In the genomic region with DNA sequence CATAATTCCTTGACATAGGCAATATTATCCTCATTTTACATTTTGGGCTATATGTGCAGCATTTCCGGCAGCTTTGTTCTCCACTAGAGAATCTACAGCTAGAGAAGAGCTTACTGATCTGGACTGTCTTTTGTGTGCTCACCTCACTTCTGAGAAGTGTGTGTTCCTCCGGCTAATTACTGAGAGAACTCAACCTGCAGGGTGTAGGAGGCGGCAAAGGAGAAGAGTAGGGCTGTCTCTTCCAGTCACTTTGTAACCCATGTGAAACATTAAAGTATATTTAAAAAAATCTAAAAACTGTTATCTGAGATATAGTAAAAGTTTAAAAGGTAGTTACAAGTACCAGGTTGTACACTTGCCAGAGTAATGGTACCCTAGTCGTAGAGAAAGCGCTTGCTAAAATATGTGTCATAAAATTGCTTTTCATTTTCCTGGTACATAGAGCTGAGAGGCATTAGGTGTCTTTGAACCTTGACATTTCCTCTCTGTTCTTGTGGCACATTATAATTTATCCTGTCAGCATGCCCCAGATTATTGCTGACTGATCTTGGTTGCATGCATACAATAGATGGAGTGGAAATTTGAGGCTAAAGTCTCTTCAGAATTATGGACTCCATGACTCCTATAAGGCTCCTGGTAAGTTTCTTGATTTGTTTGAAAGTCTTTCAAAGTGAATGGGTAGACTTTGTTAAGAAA, we compare ENCODE assay signal across 23 cellular contexts.
"Had no signal": no experiment of that assay in that cellular context is flagged by ENCODE, and none has a peak within 500 bp of the region (broad histone marks: within the 10 kb centered on the region; RNA-seq: fewer than 3 reads in every experiment).

No MANE protein-coding gene starts in this region.

- H3K36me3 ChIP-seq: neutrophil, pancreas, prostate gland, right atrium auricular region, right lobe of liver, sigmoid colon, stomach, thoracic aorta, thyroid gland, tibial nerve, upper lobe of left lung, vagina had no signal

- ATAC-seq: natural killer cell; pancreas; right lobe of liver; stimulated activated effector memory CD8-positive, alpha-beta T cell treated with anti-CD3 and anti-CD28 coated beads, Interleukin-12 subunit alpha, Interleukin-12 subunit beta, amount 100 ng/mL, for 72 hours; stimulated activated naive B cell treated with anti-CD40 and anti-IgM and Interleukin-4, amounts not matched to agents 10 μg/mL and 1 μg/mL and 100 μg/mL, for 72 hours had no signal

- DNase-seq: natural killer cell; pancreas; retina; right lobe of liver; sigmoid colon; small intestine; stimulated activated CD4-positive, alpha-beta T cell treated with anti-CD3 and anti-CD28 coated beads, Interleukin-15, amount 100 ng/mL, for 24 hours; stimulated activated CD4-positive, alpha-beta T cell treated with anti-CD3 and anti-CD28 coated beads, Interleukin-2, amount 100 ng/mL, for 24 hours; stimulated activated CD4-positive, alpha-beta T cell treated with anti-CD3 and anti-CD28 coated beads, Interleukin-2, amount 100 ng/mL, for 48 hours; stimulated activated CD4-positive, alpha-beta T cell treated with anti-CD3 and anti-CD28 coated beads, Interleukin-4, amount 100 ng/mL, for 24 hours; stimulated activated naive B cell treated with anti-CD40 and anti-IgM and Interleukin-4, amounts not matched to agents 10 μg/mL and 1 μg/mL and 100 μg/mL, for 72 hours; stimulated activated naive CD4-positive, alpha-beta T cell treated with Interleukin-2 at 50 U/mL for 16 hours; stomach; thyroid gland; trophoblast cell; upper lobe of left lung had no signal

- H3K9me3 ChIP-seq: neutrophil, pancreas, prostate gland, right atrium auricular region, right lobe of liver, sigmoid colon, stomach, thoracic aorta, thyroid gland, tibial nerve, upper lobe of left lung, vagina had no signal

- H3K27me3 ChIP-seq: neutrophil, pancreas, right atrium auricular region, sigmoid colon, stomach, thyroid gland, tibial nerve, upper lobe of left lung, vagina had no signal

- H3K4me3 ChIP-seq: pancreas, prostate gland, right atrium auricular region, right lobe of liver, sigmoid colon, stomach, thoracic aorta, thyroid gland, tibial nerve, upper lobe of left lung, vagina had no signal

- H3K4me1 ChIP-seq: pancreas, prostate gland, right lobe of liver, vagina had no signal

- H3K27ac ChIP-seq: neutrophil, pancreas, prostate gland, right atrium auricular region, right lobe of liver, sigmoid colon, stomach, thoracic aorta, thyroid gland, upper lobe of left lung, vagina had no signal
